ENCODE assay signal across 15 cellular contexts in the genomic region with DNA sequence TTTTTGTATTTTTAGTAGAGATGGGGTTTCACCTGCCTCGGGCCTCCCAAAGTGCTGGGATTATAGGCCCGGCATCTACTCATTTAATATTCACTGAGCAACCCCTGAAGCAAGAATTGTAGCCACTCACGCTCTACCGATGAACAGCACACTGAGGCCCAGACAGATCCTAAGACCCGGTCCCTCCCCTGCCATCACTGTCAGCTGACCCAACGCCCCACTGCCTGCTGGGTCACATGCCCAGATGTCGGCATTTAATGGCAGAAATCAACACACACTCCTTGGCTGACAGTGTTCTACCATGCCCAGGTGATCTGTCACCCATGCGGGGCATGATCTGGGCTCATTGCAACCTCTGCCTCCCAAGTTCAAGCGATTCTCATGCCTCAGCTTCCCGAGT. TPM values are rescaled to one million over a fixed set of nuclear protein-coding genes. Genes with fewer than 3 reads are reported as not detected.
DNase-seq lines count a peak whose midpoint lies in the region; ATAC-seq, FAIRE-seq and TF ChIP-seq lines count a peak whose summit lies in the region.
"Had no signal": no experiment of that assay in that cellular context is flagged by ENCODE, and none has a peak within 500 bp of the region (broad histone marks: within the 10 kb centered on the region; RNA-seq: fewer than 3 reads in every experiment).

No MANE protein-coding gene starts in this region.

- no peak for DNase-seq in HepG2 (ENCODE audit: low spot score)
- DNase-seq in right lobe of liver: no peak
- no peak for DNase-seq in hepatocyte (ENCODE audit: low spot score)
- no peak for DNase-seq in transverse colon
- DNase-seq in GF-D8 (lab: John Stamatoyannopoulos, UW): no peak
- no peak for DNase-seq in frontal cortex (ENCODE audit: low spot score in 2 of 2)
- DNase-seq: BE2C, NCI-H2171, NCI-H446 treated with DMSO at 0.1 percent for 48 hours had no signal

- WGBS in HepG2 (ENCODE audit: low lambda C conversion rate): 91% methylated on average over 10 of the region's 10 CpGs
- WGBS in right lobe of liver (ENCODE audit: insufficient coverage, low coverage, low lambda C conversion rate, missing lambda C conversion rate): 100% methylated on average over 4 of the region's 10 CpGs
- 93% methylated on average over 10 of the region's 10 CpGs for WGBS in hepatocyte (ENCODE audit: low lambda C conversion rate, missing lambda C conversion rate)
- 94 to 100% methylated on average over 1 to 10 of the region's 10 CpGs for WGBS in transverse colon (ENCODE audit: low coverage in 1 of 2), 2 donors

- no peak for TF ChIP-seq CTCF in HepG2 (CRISPR knock-in tag; IDR thresholded peaks at IDR 0.05)
- no peak for TF ChIP-seq CTCF in right lobe of liver (IDR thresholded peaks at IDR 0.05)
- TF ChIP-seq CTCF in Loucy (conservative IDR thresholded peaks at IDR 0.05; ENCODE audit: low read length): no peak
- TF ChIP-seq CTCF in hepatocyte (IDR thresholded peaks at IDR 0.05; ENCODE audit: poor library complexity): no peak
- no peak for TF ChIP-seq CTCF in transverse colon (IDR thresholded peaks at IDR 0.05)

- H3K4me1 ChIP-seq in HepG2 (ENCODE audit: insufficient read depth, low read length) (peaks cover 65% of the 10 kb centered on the region), right lobe of liver (no peaks in the 10 kb centered on the region), Loucy (ENCODE audit: insufficient read depth, low read length, poor library complexity, severe bottlenecking) (peaks cover 19% of the 10 kb centered on the region), hepatocyte (ENCODE audit: insufficient read depth) (peaks cover 3% of the 10 kb centered on the region), transverse colon (peaks cover 2 to 19% (median 11%) of the 10 kb centered on the region in 4 donors)
- H3K4me1 ChIP-seq: BE2C had no signal

- in situ Hi-C loops in HepG2 (cut with HindIII; ENCODE audit: extremely low pct_ligation_motif_present, low pct_unique_long_range_greater_than_20kb): no loop called here
- in situ Hi-C loops in transverse colon (cut with MboI; ENCODE audit: low pct_ligation_motif_present in 1 of 4, low pct_unique_long_range_greater_than_20kb in 1 of 4, low sequenced_read_pairs in 3 of 4): no loop called here

- no peaks in the 10 kb centered on the region for H3K9me2 ChIP-seq in Loucy (replicated peaks; ENCODE audit: low read depth, low read length)
- no peaks in the 10 kb centered on the region for H3K9me2 ChIP-seq in hepatocyte (replicated peaks; ENCODE audit: insufficient read depth)

- TF ChIP-seq POLR2A in HepG2 (IDR thresholded peaks at IDR 0.05; ENCODE audit: insufficient read depth in 1 of 2, low read depth in 2 of 2, low read length in 2 of 2) (no peak; a peak in 1 of 4 replicates), right lobe of liver (IDR thresholded peaks at IDR 0.05) (no peak), transverse colon (IDR thresholded peaks at IDR 0.05) (no peak)

- H2AFZ ChIP-seq in HepG2 (ENCODE audit: low read length) (no peak overlapping the region), Loucy (ENCODE audit: low read length) (no peak overlapping the region), hepatocyte (no peak overlapping the region)

- no peak for TF ChIP-seq RAD21 in HepG2 (CRISPR knock-in tag; IDR thresholded peaks at IDR 0.05)

- intact Hi-C loops in HepG2 (cut with micrococcal nuclease; ENCODE audit: unreplicated experiment) (loop anchor here (5.0 kb wide), 1 partner anchor 67 kb away; a partner anchor contains a TSS), right lobe of liver (cut with DNase I) (no loop called here), transverse colon (cut with DNase I; ENCODE audit: low total_unique reads) (no loop called here)

- no peak for TF ChIP-seq EP300 in HepG2 (IDR thresholded peaks at IDR 0.05; ENCODE audit: low read depth in 2 of 2, low read length in 2 of 2)
- 0 out of 2 replicates have a peak, but pooled peaks have one; percentile 25 for TF ChIP-seq EP300 in HepG2 (CRISPR knock-in tag; IDR thresholded peaks at IDR 0.05; ENCODE audit: borderline replicate concordance)
- no peak for TF ChIP-seq EP300 in transverse colon (IDR thresholded peaks at IDR 0.05; ENCODE audit: low read depth)

- peaks cover 14 to 48% of the 10 kb centered on the region in 2 experiments for H3K36me3 ChIP-seq in HepG2 (replicated peaks in 1 of 2; ENCODE audit: control insufficient read depth in 1 of 2, insufficient read depth in 2 of 2, low read length in 2 of 2)
- H3K36me3 ChIP-seq in right lobe of liver: peaks cover 0 to 3% (median 0%) of the 10 kb centered on the region in 4 donors
- peaks cover 36% of the 10 kb centered on the region; the same call in 1 of the 2 replicates for H3K36me3 ChIP-seq in Loucy (ENCODE audit: insufficient read depth, low read length)
- H3K36me3 ChIP-seq in hepatocyte (replicated peaks; ENCODE audit: insufficient read depth, low read depth): no peaks in the 10 kb centered on the region
- H3K36me3 ChIP-seq in transverse colon: peaks cover 0 to 11% (median 5%) of the 10 kb centered on the region in 4 donors
- H3K36me3 ChIP-seq: BE2C had no signal

- H3K27me3 ChIP-seq in HepG2 (ENCODE audit: control insufficient read depth in 1 of 2, insufficient read depth in 2 of 2, low read length in 2 of 2) (no peaks in the 10 kb centered on the region), right lobe of liver (no peaks in the 10 kb centered on the region), Loucy (ENCODE audit: insufficient read depth, low read length, poor library complexity, severe bottlenecking) (no peaks in the 10 kb centered on the region), hepatocyte (no peaks in the 10 kb centered on the region), transverse colon (no peaks in the 10 kb centered on the region)
- H3K27me3 ChIP-seq: BE2C had no signal

- H4K20me1 ChIP-seq in HepG2 (ENCODE audit: insufficient read depth, low read length) (no peaks in the 10 kb centered on the region), Loucy (ENCODE audit: insufficient read depth, low read length, poor library complexity, severe bottlenecking) (no peaks in the 10 kb centered on the region), hepatocyte (ENCODE audit: insufficient read depth, poor library complexity, severe bottlenecking) (no peaks in the 10 kb centered on the region)

- no TSS peak for BruUV-seq in HepG2 (replicated peaks; lab: Mats Ljungman, UMichigan)

- H3K9ac ChIP-seq in HepG2 (ENCODE audit: insufficient read depth, low read depth, low read length): peak overlapping the region; percentile 57
- H3K9ac ChIP-seq in Loucy (ENCODE audit: low read depth, low read length, poor library complexity, severe bottlenecking): peak overlapping the region; percentile 55
- H3K9ac ChIP-seq: KMS-11 had no signal

- H3K79me2 ChIP-seq in HepG2 (ENCODE audit: insufficient read depth, low read length) (no peaks in the 10 kb centered on the region), Loucy (ENCODE audit: insufficient read depth, low read length) (no peaks in the 10 kb centered on the region), hepatocyte (no peaks in the 10 kb centered on the region)

- POLR2A ChIA-PET in HepG2 (lab: Yijun Ruan, JAX): interaction anchor here (1.0 to 7.5 kb wide), 9 partner anchors 9 to 93 kb away, joined by 3 to 140 read pairs (median 4); a partner anchor contains a TSS

- no peaks in the 10 kb centered on the region for H3F3A ChIP-seq in Loucy (ENCODE audit: low read depth)

- H3K9me3 ChIP-seq in HepG2 (ENCODE audit: low read length): no peaks in the 10 kb centered on the region
- no peaks in the 10 kb centered on the region for H3K9me3 ChIP-seq in right lobe of liver
- no peaks in the 10 kb centered on the region for H3K9me3 ChIP-seq in Loucy (ENCODE audit: insufficient read depth, low read depth, low read length)
- H3K9me3 ChIP-seq in hepatocyte (ENCODE audit: low read depth): no peaks in the 10 kb centered on the region
- no peaks in the 10 kb centered on the region for H3K9me3 ChIP-seq in transverse colon
- H3K9me3 ChIP-seq: BE2C had no signal

- CTCF ChIA-PET in HepG2 (lab: Yijun Ruan, JAX; ENCODE audit: low intra/inter-chr PET ratio, low total read pairs): no interaction called here

- no peak overlapping the region for H3K4me3 ChIP-seq in HepG2 (replicated peaks in 1 of 3; ENCODE audit: insufficient read depth in 1 of 3, low read depth in 2 of 3, low read length in 3 of 3)
- H3K4me3 ChIP-seq in right lobe of liver: no peak overlapping the region
- peak overlapping the region; percentile 45 for H3K4me3 ChIP-seq in Loucy (ENCODE audit: low read length, poor library complexity, severe bottlenecking)
- H3K4me3 ChIP-seq in hepatocyte: no peak overlapping the region
- no peak overlapping the region for H3K4me3 ChIP-seq in transverse colon

- H3K27ac ChIP-seq in HepG2 (ENCODE audit: extremely low read length, insufficient read depth, low read length) (peak overlapping the region; percentile 93), right lobe of liver (no peak overlapping the region), hepatocyte (peak overlapping the region; percentile 67), transverse colon (peak overlapping the region; percentile 46 to 76 (median 69))
- H3K27ac ChIP-seq: KMS-11 had no signal

- ATAC-seq in HepG2 (no peak), right lobe of liver (no peak), HG03354 (IDR thresholded peaks at IDR 0.05; ENCODE audit: poor library complexity, severe bottlenecking, unreplicated experiment) (no peak)

- no peak overlapping the region for H3K4me2 ChIP-seq in HepG2 (ENCODE audit: low read depth, low read length)
- peak overlapping the region; percentile 67 for H3K4me2 ChIP-seq in Loucy (ENCODE audit: low read depth, low read length, poor library complexity, severe bottlenecking)
- no peak overlapping the region for H3K4me2 ChIP-seq in hepatocyte
- H3K4me2 ChIP-seq: KMS-11 had no signal

- FAIRE-seq in HepG2 (lab: Jason Lieb, UNC) (no peak), frontal cortex (lab: Jason Lieb, UNC) (no peak)
- FAIRE-seq: RCC 7860 had no signal

RNA-seq across cellular contexts. Expression of a gene that starts 3.2 kb away (rescaled TPM):
- total RNA-seq in HepG2 (2016; rRNA removed; fragmentation: Illumina TruSeq; extraction: Trizol): 0.31 TPM in 1 of 2 replicates, not detected in the other
- not detected in 2 replicates for total RNA-seq in HepG2 (2016; cell fraction: cytosol; rRNA removed; fragmentation: Illumina TruSeq; extraction: Trizol; ENCODE audit: low read depth)
- total RNA-seq in HepG2 (2016; cell fraction: insoluble cytoplasmic fraction; rRNA removed; fragmentation: Illumina TruSeq; extraction: Trizol): 0.32 TPM in 1 of 2 replicates, not detected in the other
- total RNA-seq in HepG2 (2016; cell fraction: membrane; rRNA removed; fragmentation: Illumina TruSeq; extraction: Trizol): not detected in 2 replicates
- total RNA-seq in HepG2 (2016; cell fraction: nucleus; rRNA removed; fragmentation: Illumina TruSeq; extraction: Trizol): not detected in 2 replicates
- polyA plus RNA-seq in HepG2 (2011; rRNA removed): 0.30 and 0.59 TPM in 2 replicates
- polyA plus RNA-seq in HepG2 (2011; cell fraction: cytosol; rRNA removed): not detected in 2 replicates
- 2.5 and 4.9 TPM in 2 replicates for polyA plus RNA-seq in HepG2 (2011; cell fraction: nucleus; rRNA removed)
- polyA plus RNA-seq in HepG2 (2012): 0.25 and 0.27 TPM in 2 replicates
- polyA plus RNA-seq in HepG2 (2016; cell fraction: cytosol; fragmentation: Illumina TruSeq; extraction: Trizol; ENCODE audit: low read depth): not detected in 2 replicates
- not detected in 2 replicates for polyA plus RNA-seq in HepG2 (2016; cell fraction: insoluble cytoplasmic fraction; fragmentation: Illumina TruSeq; extraction: Trizol; ENCODE audit: low read depth)
- not detected in 2 replicates for polyA plus RNA-seq in HepG2 (2016; cell fraction: membrane; fragmentation: Illumina TruSeq; extraction: Trizol; ENCODE audit: low read depth)
- not detected in 2 replicates for polyA plus RNA-seq in HepG2 (2016; cell fraction: nucleus; fragmentation: Illumina TruSeq; extraction: Trizol; ENCODE audit: insufficient read depth, low read depth)
- polyA minus RNA-seq in HepG2 (2011; rRNA and poly(A)+ RNA removed; ENCODE audit: low replicate concordance): 0.68 TPM in 1 of 2 replicates, not detected in the other
- not detected in 2 replicates for polyA minus RNA-seq in HepG2 (2011; cell fraction: cytosol; rRNA and poly(A)+ RNA removed)
- polyA minus RNA-seq in HepG2 (2011; cell fraction: nucleus; rRNA and poly(A)+ RNA removed): 1.1 and 2.4 TPM in 2 replicates
- not detected for total RNA-seq in right lobe of liver
- not detected in 2 replicates for total RNA-seq in hepatocyte
- polyA plus RNA-seq in hepatocyte: not detected in 2 replicates
- 10 to 100 TPM in 1 of 4 donors, not detected in 3; 13.1 TPM for total RNA-seq in transverse colon
- not detected for total RNA-seq in frontal cortex
- total RNA-seq: H4 had no signal
- polyA plus RNA-seq: AG04450 had no signal

RNA-seq across cellular contexts. Expression of a gene that starts 10.5 kb away (rescaled TPM):
- 10.3 and 40.7 TPM in 2 replicates for total RNA-seq in HepG2 (2016; rRNA removed; fragmentation: Illumina TruSeq; extraction: Trizol)
- 8.0 and 8.2 TPM in 2 replicates for total RNA-seq in HepG2 (2016; cell fraction: cytosol; rRNA removed; fragmentation: Illumina TruSeq; extraction: Trizol; ENCODE audit: low read depth)
- 9.6 and 38.5 TPM in 2 replicates for total RNA-seq in HepG2 (2016; cell fraction: insoluble cytoplasmic fraction; rRNA removed; fragmentation: Illumina TruSeq; extraction: Trizol)
- total RNA-seq in HepG2 (2016; cell fraction: membrane; rRNA removed; fragmentation: Illumina TruSeq; extraction: Trizol): 8.3 and 9.4 TPM in 2 replicates
- total RNA-seq in HepG2 (2016; cell fraction: nucleus; rRNA removed; fragmentation: Illumina TruSeq; extraction: Trizol): 50.7 and 62.0 TPM in 2 replicates
- polyA plus RNA-seq in HepG2 (2011; rRNA removed): 184 and 298 TPM in 2 replicates
- 90.8 and 93.6 TPM in 2 replicates for polyA plus RNA-seq in HepG2 (2011; cell fraction: cytosol; rRNA removed)
- polyA plus RNA-seq in HepG2 (2011; cell fraction: nucleus; rRNA removed): 3,075 and 3,281 TPM in 2 replicates
- polyA plus RNA-seq in HepG2 (2012): 163 and 233 TPM in 2 replicates
- polyA plus RNA-seq in HepG2 (2016; cell fraction: cytosol; fragmentation: Illumina TruSeq; extraction: Trizol; ENCODE audit: low read depth): 3.5 and 4.6 TPM in 2 replicates
- 6.7 and 9.8 TPM in 2 replicates for polyA plus RNA-seq in HepG2 (2016; cell fraction: insoluble cytoplasmic fraction; fragmentation: Illumina TruSeq; extraction: Trizol; ENCODE audit: low read depth)
- polyA plus RNA-seq in HepG2 (2016; cell fraction: membrane; fragmentation: Illumina TruSeq; extraction: Trizol; ENCODE audit: low read depth): 4.9 and 6.2 TPM in 2 replicates
- 133 and 147 TPM in 2 replicates for polyA plus RNA-seq in HepG2 (2016; cell fraction: nucleus; fragmentation: Illumina TruSeq; extraction: Trizol; ENCODE audit: insufficient read depth, low read depth)
- polyA minus RNA-seq in HepG2 (2011; rRNA and poly(A)+ RNA removed; ENCODE audit: low replicate concordance): 56.2 and 422 TPM in 2 replicates
- 79.8 and 100 TPM in 2 replicates for polyA minus RNA-seq in HepG2 (2011; cell fraction: cytosol; rRNA and poly(A)+ RNA removed)
- polyA minus RNA-seq in HepG2 (2011; cell fraction: nucleus; rRNA and poly(A)+ RNA removed): 459 and 526 TPM in 2 replicates
- 1 to 10 TPM; 6.6 to 9.9 (median 8.6) TPM for total RNA-seq in right lobe of liver
- 42.0 and 56.6 TPM in 2 replicates for total RNA-seq in hepatocyte
- 53.7 and 60.9 TPM in 2 replicates for polyA plus RNA-seq in hepatocyte
- total RNA-seq in transverse colon: 100 to 1,000 TPM; 134 to 282 (median 193) TPM
- 4.1 TPM for total RNA-seq in frontal cortex

RNA-seq across cellular contexts. Expression of a gene that starts 15.3 kb away (rescaled TPM):
- total RNA-seq in HepG2 (2016; rRNA removed; fragmentation: Illumina TruSeq; extraction: Trizol) (273 and 316 TPM in 2 replicates), right lobe of liver (100 to 1,000 TPM; 176 to 329 (median 213) TPM), hepatocyte (308 and 352 TPM in 2 replicates), transverse colon (100 to 1,000 TPM; 579 to 974 (median 655) TPM), frontal cortex (149 TPM)
- 111 and 125 TPM in 2 replicates for total RNA-seq in HepG2 (2016; cell fraction: cytosol; rRNA removed; fragmentation: Illumina TruSeq; extraction: Trizol; ENCODE audit: low read depth)
- total RNA-seq in HepG2 (2016; cell fraction: insoluble cytoplasmic fraction; rRNA removed; fragmentation: Illumina TruSeq; extraction: Trizol): 277 and 308 TPM in 2 replicates
- total RNA-seq in HepG2 (2016; cell fraction: membrane; rRNA removed; fragmentation: Illumina TruSeq; extraction: Trizol): 130 and 146 TPM in 2 replicates
- 180 and 194 TPM in 2 replicates for total RNA-seq in HepG2 (2016; cell fraction: nucleus; rRNA removed; fragmentation: Illumina TruSeq; extraction: Trizol)
- polyA plus RNA-seq in HepG2 (2011; rRNA removed) (680 and 772 TPM in 2 replicates), hepatocyte (405 and 411 TPM in 2 replicates)
- 928 and 1,184 TPM in 2 replicates for polyA plus RNA-seq in HepG2 (2011; cell fraction: cytosol; rRNA removed)
- 761 and 810 TPM in 2 replicates for polyA plus RNA-seq in HepG2 (2011; cell fraction: nucleus; rRNA removed)
- polyA plus RNA-seq in HepG2 (2012): 354 and 462 TPM in 2 replicates
- 101 and 102 TPM in 2 replicates for polyA plus RNA-seq in HepG2 (2016; cell fraction: cytosol; fragmentation: Illumina TruSeq; extraction: Trizol; ENCODE audit: low read depth)
- polyA plus RNA-seq in HepG2 (2016; cell fraction: insoluble cytoplasmic fraction; fragmentation: Illumina TruSeq; extraction: Trizol; ENCODE audit: low read depth): 253 and 261 TPM in 2 replicates
- polyA plus RNA-seq in HepG2 (2016; cell fraction: membrane; fragmentation: Illumina TruSeq; extraction: Trizol; ENCODE audit: low read depth): 99.7 and 108 TPM in 2 replicates
- polyA plus RNA-seq in HepG2 (2016; cell fraction: nucleus; fragmentation: Illumina TruSeq; extraction: Trizol; ENCODE audit: insufficient read depth, low read depth): 230 and 250 TPM in 2 replicates
- polyA minus RNA-seq in HepG2 (2011; rRNA and poly(A)+ RNA removed; ENCODE audit: low replicate concordance): 1,601 and 2,541 TPM in 2 replicates
- polyA minus RNA-seq in HepG2 (2011; cell fraction: cytosol; rRNA and poly(A)+ RNA removed): 429 and 449 TPM in 2 replicates
- polyA minus RNA-seq in HepG2 (2011; cell fraction: nucleus; rRNA and poly(A)+ RNA removed): 214 and 290 TPM in 2 replicates

RNA-seq across cellular contexts. Expression of a gene that starts 29.6 kb away (rescaled TPM):
- total RNA-seq in HepG2 (2016; rRNA removed; fragmentation: Illumina TruSeq; extraction: Trizol) (0.55 and 2.7 TPM in 2 replicates), right lobe of liver (1 to 10 TPM in 4 of 6 experiments, under 1 TPM in 2; 0.31 to 1.7 (median 1.1) TPM), hepatocyte (5.7 and 17.4 TPM in 2 replicates), transverse colon (10 to 100 TPM in 2 of 4 donors, 1 to 10 TPM in 2; 4.8 to 19.1 (median 12.9) TPM), frontal cortex (1.2 TPM)
- 0.09 and 0.30 TPM in 2 replicates for total RNA-seq in HepG2 (2016; cell fraction: cytosol; rRNA removed; fragmentation: Illumina TruSeq; extraction: Trizol; ENCODE audit: low read depth)
- 0.46 and 3.8 TPM in 2 replicates for total RNA-seq in HepG2 (2016; cell fraction: insoluble cytoplasmic fraction; rRNA removed; fragmentation: Illumina TruSeq; extraction: Trizol)
- total RNA-seq in HepG2 (2016; cell fraction: membrane; rRNA removed; fragmentation: Illumina TruSeq; extraction: Trizol): 0.40 and 0.41 TPM in 2 replicates
- total RNA-seq in HepG2 (2016; cell fraction: nucleus; rRNA removed; fragmentation: Illumina TruSeq; extraction: Trizol): 3.5 and 6.0 TPM in 2 replicates
- polyA plus RNA-seq in HepG2 (2011; rRNA removed) (11.7 and 18.1 TPM in 2 replicates), hepatocyte (19.6 and 24.7 TPM in 2 replicates)
- 1.7 and 1.9 TPM in 2 replicates for polyA plus RNA-seq in HepG2 (2011; cell fraction: cytosol; rRNA removed)
- polyA plus RNA-seq in HepG2 (2011; cell fraction: nucleus; rRNA removed): 238 and 263 TPM in 2 replicates
- 19.3 and 24.8 TPM in 2 replicates for polyA plus RNA-seq in HepG2 (2012)
- polyA plus RNA-seq in HepG2 (2016; cell fraction: cytosol; fragmentation: Illumina TruSeq; extraction: Trizol; ENCODE audit: low read depth): 0.10 TPM in 1 of 2 replicates, not detected in the other
- 0.54 and 0.62 TPM in 2 replicates for polyA plus RNA-seq in HepG2 (2016; cell fraction: insoluble cytoplasmic fraction; fragmentation: Illumina TruSeq; extraction: Trizol; ENCODE audit: low read depth)
- 0.23 and 0.29 TPM in 2 replicates for polyA plus RNA-seq in HepG2 (2016; cell fraction: membrane; fragmentation: Illumina TruSeq; extraction: Trizol; ENCODE audit: low read depth)
- polyA plus RNA-seq in HepG2 (2016; cell fraction: nucleus; fragmentation: Illumina TruSeq; extraction: Trizol; ENCODE audit: insufficient read depth, low read depth): 20.6 and 20.8 TPM in 2 replicates
- 7.3 and 44.5 TPM in 2 replicates for polyA minus RNA-seq in HepG2 (2011; rRNA and poly(A)+ RNA removed; ENCODE audit: low replicate concordance)
- 1.4 and 2.4 TPM in 2 replicates for polyA minus RNA-seq in HepG2 (2011; cell fraction: cytosol; rRNA and poly(A)+ RNA removed)
- polyA minus RNA-seq in HepG2 (2011; cell fraction: nucleus; rRNA and poly(A)+ RNA removed): 12.9 and 14.3 TPM in 2 replicates

RNA-seq across cellular contexts. Expression of a gene that starts 37.9 kb away (rescaled TPM):
- total RNA-seq in HepG2 (2016; rRNA removed; fragmentation: Illumina TruSeq; extraction: Trizol) (3.2 and 5.4 TPM in 2 replicates), right lobe of liver (under 1 TPM; 0.15 to 0.68 (median 0.34) TPM), hepatocyte (1.6 and 1.8 TPM in 2 replicates), transverse colon (10 to 100 TPM in 1 of 4 donors, 1 to 10 TPM in 3; 1.2 to 15.0 (median 3.9) TPM), frontal cortex (27.7 TPM)
- 0.35 and 0.51 TPM in 2 replicates for total RNA-seq in HepG2 (2016; cell fraction: cytosol; rRNA removed; fragmentation: Illumina TruSeq; extraction: Trizol; ENCODE audit: low read depth)
- 2.7 and 5.4 TPM in 2 replicates for total RNA-seq in HepG2 (2016; cell fraction: insoluble cytoplasmic fraction; rRNA removed; fragmentation: Illumina TruSeq; extraction: Trizol)
- 1.1 and 1.2 TPM in 2 replicates for total RNA-seq in HepG2 (2016; cell fraction: membrane; rRNA removed; fragmentation: Illumina TruSeq; extraction: Trizol)
- 7.5 and 9.6 TPM in 2 replicates for total RNA-seq in HepG2 (2016; cell fraction: nucleus; rRNA removed; fragmentation: Illumina TruSeq; extraction: Trizol)
- polyA plus RNA-seq in HepG2 (2011; rRNA removed) (6.7 and 8.3 TPM in 2 replicates), hepatocyte (1.9 TPM in 2 replicates)
- 4.1 and 5.0 TPM in 2 replicates for polyA plus RNA-seq in HepG2 (2011; cell fraction: cytosol; rRNA removed)
- 54.2 and 80.2 TPM in 2 replicates for polyA plus RNA-seq in HepG2 (2011; cell fraction: nucleus; rRNA removed)
- 8.0 and 10.5 TPM in 2 replicates for polyA plus RNA-seq in HepG2 (2012)
- 0.34 and 0.35 TPM in 2 replicates for polyA plus RNA-seq in HepG2 (2016; cell fraction: cytosol; fragmentation: Illumina TruSeq; extraction: Trizol; ENCODE audit: low read depth)
- polyA plus RNA-seq in HepG2 (2016; cell fraction: insoluble cytoplasmic fraction; fragmentation: Illumina TruSeq; extraction: Trizol; ENCODE audit: low read depth): 2.4 and 3.0 TPM in 2 replicates
- 0.61 and 0.63 TPM in 2 replicates for polyA plus RNA-seq in HepG2 (2016; cell fraction: membrane; fragmentation: Illumina TruSeq; extraction: Trizol; ENCODE audit: low read depth)
- polyA plus RNA-seq in HepG2 (2016; cell fraction: nucleus; fragmentation: Illumina TruSeq; extraction: Trizol; ENCODE audit: insufficient read depth, low read depth): 27.4 and 28.0 TPM in 2 replicates
- 6.7 and 18.0 TPM in 2 replicates for polyA minus RNA-seq in HepG2 (2011; rRNA and poly(A)+ RNA removed; ENCODE audit: low replicate concordance)
- polyA minus RNA-seq in HepG2 (2011; cell fraction: cytosol; rRNA and poly(A)+ RNA removed): 6.9 and 7.0 TPM in 2 replicates
- 18.9 and 19.6 TPM in 2 replicates for polyA minus RNA-seq in HepG2 (2011; cell fraction: nucleus; rRNA and poly(A)+ RNA removed)

Comparison
In these comparisons a context has a peak if more than half of its experiments do, and no peak if none do; other contexts are left out.
1. H3K27ac ChIP-seq: peak in HepG2 (single experiment), hepatocyte (single experiment) and transverse colon (4 of 4); none in right lobe of liver (0 of 3).